Comparison of ENCODE assay signal across 8 cellular contexts in the genomic region with DNA sequence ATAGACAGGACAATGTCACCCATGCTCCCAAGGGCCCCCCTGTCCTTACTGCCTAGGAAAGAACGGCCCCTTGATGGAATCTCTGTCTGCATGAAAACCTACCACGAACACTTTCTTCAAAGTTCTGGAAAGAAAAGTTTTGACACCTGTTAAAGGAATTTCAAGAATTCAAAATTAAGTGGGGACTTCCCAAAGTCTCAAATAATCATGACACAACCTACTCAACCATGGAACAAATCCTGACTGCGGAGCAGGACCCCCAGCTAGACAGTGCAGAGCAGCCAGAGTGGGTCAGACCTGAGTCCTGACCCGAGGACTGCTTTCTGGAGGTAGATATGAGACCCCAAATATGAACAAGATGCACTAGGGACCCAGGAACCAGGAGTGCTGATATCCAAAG.
"Had no signal": no experiment of that assay in that cellular context is flagged by ENCODE, and none has a peak within 500 bp of the region (broad histone marks: within the 10 kb centered on the region; RNA-seq: fewer than 3 reads in every experiment).

No MANE protein-coding gene starts in this region.

- DNase-seq: GM23248, GOT3, H7 had no signal

- ATAC-seq: HCT116, HepG2 had no signal

- H3K9ac ChIP-seq: GM23248 had no signal

- H3K27ac Mint-ChIP-seq: IgD-negative memory B cell had no signal

- H3K9me3 ChIP-seq: HAP-1 had no signal

- H3K36me3 Mint-ChIP-seq: IgD-negative memory B cell had no signal

- H3K27ac ChIP-seq: GM23248, HL-60 had no signal

- H3K4me3 Mint-ChIP-seq: IgD-negative memory B cell had no signal

- H3K27me3 Mint-ChIP-seq: IgD-negative memory B cell had no signal

- H3K4me3 ChIP-seq: GM23248, HAP-1 had no signal

- H3K4me1 Mint-ChIP-seq: IgD-negative memory B cell had no signal

- H2AFZ ChIP-seq: GM23248 had no signal

- H3K4me1 ChIP-seq: HAP-1 had no signal

- H3K36me3 ChIP-seq: HAP-1 had no signal
